8 cellular contexts compared by ENCODE assay signal in the genomic region with DNA sequence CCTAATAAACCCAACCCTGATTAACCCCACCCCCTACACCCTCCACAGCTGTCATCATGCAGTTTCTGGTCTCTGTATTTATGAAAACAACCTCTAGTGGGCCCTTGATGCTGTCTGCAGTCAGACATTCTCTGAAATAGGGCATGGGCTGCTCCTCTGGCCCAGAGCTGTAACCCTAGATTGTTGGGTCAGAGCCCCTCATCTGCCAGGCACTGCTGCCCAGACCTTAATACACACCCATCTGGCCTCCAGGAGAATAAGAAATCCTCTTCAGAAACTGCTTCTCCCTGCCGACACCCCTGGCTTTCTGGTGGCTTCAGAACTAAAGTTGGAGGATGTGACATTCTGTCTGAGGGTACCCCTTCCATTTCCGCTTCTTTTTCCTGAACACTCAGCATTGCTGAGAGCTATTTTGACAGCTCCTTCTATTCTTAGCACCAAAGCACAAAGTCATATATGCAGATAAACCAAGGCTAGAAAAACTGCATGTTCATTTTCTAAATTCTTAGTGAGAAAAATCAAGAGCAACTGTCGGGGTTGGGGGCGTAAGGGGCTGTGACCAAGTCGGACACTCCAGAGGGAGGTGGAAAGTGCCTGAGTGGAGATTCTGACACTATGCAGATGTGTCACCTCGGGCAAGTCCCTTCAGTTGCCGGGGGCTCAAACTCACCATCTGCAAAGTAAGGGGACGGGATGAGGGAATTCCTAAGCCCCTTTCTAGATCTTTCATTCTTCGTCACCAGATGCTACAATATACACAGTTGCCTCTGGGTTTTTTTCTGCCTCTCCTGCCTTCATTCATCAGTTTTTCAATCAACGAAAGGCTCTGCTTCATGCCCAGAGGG. TPM values are rescaled to one million over a fixed set of nuclear protein-coding genes. Genes with fewer than 3 reads are reported as not detected.
DNase-seq lines count a peak whose midpoint lies in the region; ATAC-seq and TF ChIP-seq lines count a peak whose summit lies in the region.

No MANE protein-coding gene starts in this region.

- no peaks in the 10 kb centered on the region for H3K9me3 ChIP-seq in skeletal muscle tissue (ENCODE audit: control insufficient read depth in 3 of 3, low read length in 3 of 3)

- H3K27ac ChIP-seq in skeletal muscle tissue (ENCODE audit: low read depth, low read length): peak overlapping the region; percentile 82

- H3K4me1 ChIP-seq in skeletal muscle tissue (ENCODE audit: control insufficient read depth in 3 of 3, insufficient read depth in 3 of 3, low read length in 3 of 3): peaks cover 14 to 38% (median 19%) of the 10 kb centered on the region in 3 donors

- peak; percentile 32 for ATAC-seq in HG03025 (IDR thresholded peaks at IDR 0.05; ENCODE audit: low FRiP score, unreplicated experiment)
- ATAC-seq in GM19397 (IDR thresholded peaks at IDR 0.05; ENCODE audit: unreplicated experiment): no peak

- H3K36me3 ChIP-seq in skeletal muscle tissue (ENCODE audit: control insufficient read depth in 3 of 3, insufficient read depth in 3 of 3, low read length in 3 of 3): no peaks in the 10 kb centered on the region

- H3K9ac ChIP-seq in skeletal muscle tissue (ENCODE audit: low read depth in 1 of 3, low read length in 3 of 3): peak overlapping the region; percentile 64 to 76 (median 65)

- in situ Hi-C loops in GM13977 (cut with MboI; ENCODE audit: low pct_unique_long_range_greater_than_20kb, low sequenced_read_pairs, unreplicated experiment): no loop called here
- in situ Hi-C loops in ACHN (cut with HindIII; ENCODE audit: low pct_ligation_motif_present, low pct_unique_long_range_greater_than_20kb, low sequenced_read_pairs): no loop called here

- TF ChIP-seq CTCF in GM13977 (IDR thresholded peaks at IDR 0.05; ENCODE audit: extremely low read depth, insufficient read depth, missing control alignments): peak; percentile 27

- H3K27me3 ChIP-seq in skeletal muscle tissue (ENCODE audit: control insufficient read depth in 3 of 3, insufficient read depth in 3 of 3, low read length in 3 of 3): no peaks in the 10 kb centered on the region

- DNase-seq in GM13977 (ENCODE audit: low spot score) (peak; percentile 43), activated T-cell treated with anti-CD3 and anti-CD28 coated beads for 24 hours (ENCODE audit: low read depth) (peak; percentile 67), NCI-H510A treated with DMSO at 0.1 percent for 48 hours (lab: John Stamatoyannopoulos, UW) (no peak), NCI-H748 treated with DMSO at 0.1 percent for 48 hours (lab: John Stamatoyannopoulos, UW) (no peak), ACHN (no peak)

- H3K4me3 ChIP-seq in skeletal muscle tissue (ENCODE audit: low read length in 3 of 3): peak overlapping the region; percentile 25 to 54 (median 50)

RNA-seq across cellular contexts. Expression of a gene that starts 28.7 kb away (rescaled TPM):
- total RNA-seq in skeletal muscle tissue: 79.9 TPM

RNA-seq across cellular contexts. Expression of a gene that starts 55.5 kb away (rescaled TPM):
- total RNA-seq in skeletal muscle tissue: 9.9 TPM

RNA-seq across cellular contexts. Expression of a gene that starts 56.6 kb away (rescaled TPM):
- 18.3 TPM for total RNA-seq in skeletal muscle tissue

Comparison
In these comparisons a context has a peak if more than half of its experiments do, and no peak if none do; other contexts are left out.
1. DNase-seq: peak in GM13977 (single experiment) and activated T-cell treated with anti-CD3 and anti-CD28 coated beads for 24 hours (single experiment); none in NCI-H510A treated with DMSO at 0.1 percent for 48 hours (single experiment), NCI-H748 treated with DMSO at 0.1 percent for 48 hours (single experiment) and ACHN (single experiment).